ENCODE assay signal across 16 cellular contexts in the genomic region with DNA sequence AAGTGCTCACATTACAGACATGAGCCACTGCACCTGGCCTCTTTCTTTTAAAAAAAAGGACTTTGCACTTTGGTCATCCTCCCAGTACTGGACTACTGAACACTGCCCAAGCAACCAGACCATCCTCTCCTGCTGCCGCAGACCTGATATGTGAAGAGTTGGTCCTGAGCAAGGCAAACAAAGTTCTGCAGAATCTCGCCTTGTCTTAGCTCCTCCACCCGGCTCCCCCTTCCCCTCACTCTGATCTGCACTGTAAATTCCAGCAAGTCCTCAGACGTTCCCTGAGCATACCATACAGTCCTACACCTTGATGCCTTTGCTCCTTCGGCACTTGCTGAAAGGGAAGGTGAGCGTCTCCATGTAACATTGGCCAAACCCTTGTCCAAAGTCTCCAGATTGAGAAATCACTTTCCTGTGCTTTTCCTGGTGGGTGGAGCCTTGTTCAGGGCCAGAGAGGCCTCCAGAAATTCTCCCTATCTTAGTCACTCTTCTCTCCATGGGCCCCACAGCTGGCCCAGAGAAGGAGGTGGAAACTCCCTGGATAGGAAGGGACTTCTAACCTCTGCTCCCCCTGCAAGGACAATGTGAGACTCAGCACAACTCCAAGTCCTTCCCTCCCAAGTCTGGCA. TPM values are rescaled to one million over a fixed set of nuclear protein-coding genes. Genes with fewer than 3 reads are reported as not detected.
DNase-seq lines count a peak whose midpoint lies in the region; ATAC-seq and TF ChIP-seq lines count a peak whose summit lies in the region.
"Had no signal": no experiment of that assay in that cellular context is flagged by ENCODE, and none has a peak within 500 bp of the region (broad histone marks: within the 10 kb centered on the region; RNA-seq: fewer than 3 reads in every experiment).

No MANE protein-coding gene starts in this region.

- CTCF ChIA-PET in activated CD4-positive, alpha-beta memory T cell treated with anti-CD3 and anti-CD28 coated beads, Interleukin-2, amount 10 ng/mL, durations not matched to agents 7 days and 5 days (lab: Charles Lee): no interaction called here

- H3K27ac Mint-ChIP-seq in activated CD4-positive, alpha-beta memory T cell treated with anti-CD3 and anti-CD28 coated beads, Interleukin-2, amount 10 ng/mL, durations not matched to agents 7 days and 5 days: no peak overlapping the region
- H3K27ac Mint-ChIP-seq: activated T-helper 17 cell treated with anti-CD3 and anti-CD28 coated beads, Interleukin-2, amount 50 U/mL, for 72 hours; natural killer cell treated with Interleukin-12 subunit alpha and Interleukin-12 subunit beta and Interleukin-15 and Interleukin-18, amount 100 ng/mL, for 72 hours had no signal

- DNase-seq in A172 (ENCODE audit: low spot score) (peak; percentile 47), MG63 (peak; percentile 38), fibroblast of pulmonary artery (ENCODE audit: low read depth) (peak; percentile 78), lung (ENCODE audit: low spot score) (no peak), NCI-H82 (lab: John Stamatoyannopoulos, UW) (no peak), DMS79 (lab: John Stamatoyannopoulos, UW) (no peak)
- DNase-seq in effector memory CD4-positive, alpha-beta T cell: no peak
- no peak for DNase-seq in activated CD4-positive, alpha-beta memory T cell treated with anti-CD3 and anti-CD28 coated beads, Interleukin-2, amount 10 ng/mL, durations not matched to agents 7 days and 5 days
- DNase-seq: 8988T, H7, NCI-H146 had no signal

- H3K36me3 ChIP-seq in MG63 (no peaks in the 10 kb centered on the region), lung (ENCODE audit: control insufficient read depth in 2 of 2, insufficient read depth in 2 of 2, low read length in 2 of 2) (no peaks in the 10 kb centered on the region)
- no peaks in the 10 kb centered on the region for H3K36me3 ChIP-seq in effector memory CD4-positive, alpha-beta T cell (ENCODE audit: control insufficient read depth, insufficient read depth, low read length)

- 56 to 67% methylated on average over 6 of the region's 6 CpGs for WGBS in lung, 2 donors

- H3K27me3 ChIP-seq in MG63 (no peaks in the 10 kb centered on the region), lung (ENCODE audit: control insufficient read depth, insufficient read depth) (no peaks in the 10 kb centered on the region)
- no peaks in the 10 kb centered on the region for H3K27me3 ChIP-seq in effector memory CD4-positive, alpha-beta T cell (replicated peaks; ENCODE audit: control insufficient read depth, insufficient read depth, low read length, poor library complexity, severe bottlenecking)

- H3K4me3 Mint-ChIP-seq in activated CD4-positive, alpha-beta memory T cell treated with anti-CD3 and anti-CD28 coated beads, Interleukin-2, amount 10 ng/mL, durations not matched to agents 7 days and 5 days: no peak overlapping the region
- H3K4me3 Mint-ChIP-seq: activated T-helper 17 cell treated with anti-CD3 and anti-CD28 coated beads, Interleukin-2, amount 50 U/mL, for 72 hours; central memory CD8-positive, alpha-beta T cell; natural killer cell treated with Interleukin-12 subunit alpha and Interleukin-12 subunit beta and Interleukin-15 and Interleukin-18, amount 100 ng/mL, for 72 hours had no signal

- no peaks in the 10 kb centered on the region for H3K36me3 Mint-ChIP-seq in activated CD4-positive, alpha-beta memory T cell treated with anti-CD3 and anti-CD28 coated beads, Interleukin-2, amount 10 ng/mL, durations not matched to agents 7 days and 5 days (ENCODE audit: low read depth)
- H3K36me3 Mint-ChIP-seq: natural killer cell treated with Interleukin-12 subunit alpha and Interleukin-12 subunit beta and Interleukin-15 and Interleukin-18, amount 100 ng/mL, for 72 hours had no signal

- peaks cover 8% of the 10 kb centered on the region for H3K4me1 Mint-ChIP-seq in activated CD4-positive, alpha-beta memory T cell treated with anti-CD3 and anti-CD28 coated beads, Interleukin-2, amount 10 ng/mL, durations not matched to agents 7 days and 5 days
- H3K4me1 Mint-ChIP-seq: activated T-helper 17 cell treated with anti-CD3 and anti-CD28 coated beads, Interleukin-2, amount 50 U/mL, for 72 hours; central memory CD8-positive, alpha-beta T cell had no signal

- TF ChIP-seq CTCF in fibroblast of pulmonary artery (IDR thresholded peaks at IDR 0.05; ENCODE audit: low read length, missing control alignments): no peak
- no peak for TF ChIP-seq CTCF in lung (IDR thresholded peaks at IDR 0.05; ENCODE audit: control extremely low read depth, extremely low read depth)

- H3K9me3 ChIP-seq in MG63: no peaks in the 10 kb centered on the region
- H3K9me3 ChIP-seq in lung (ENCODE audit: control insufficient read depth in 2 of 2, insufficient read depth in 1 of 2, low read length in 1 of 2): no peaks in the 10 kb centered on the region
- no peaks in the 10 kb centered on the region for H3K9me3 ChIP-seq in effector memory CD4-positive, alpha-beta T cell (ENCODE audit: control insufficient read depth, low read length)

- H3K27ac ChIP-seq in lung (ENCODE audit: low read depth in 1 of 2, low read length in 1 of 2): peak overlapping the region in 1 of 2 donors; percentile 49
- no peak overlapping the region for H3K27ac ChIP-seq in effector memory CD4-positive, alpha-beta T cell (ENCODE audit: insufficient read depth, low read length, poor library complexity, severe bottlenecking)

- H3K4me1 ChIP-seq in lung (ENCODE audit: control insufficient read depth in 2 of 2, insufficient read depth in 2 of 2, low read length in 2 of 2): peaks cover 0 to 8% of the 10 kb centered on the region in 2 donors
- no peaks in the 10 kb centered on the region for H3K4me1 ChIP-seq in effector memory CD4-positive, alpha-beta T cell (ENCODE audit: control insufficient read depth, insufficient read depth, low read length, poor library complexity, severe bottlenecking)

- no peak overlapping the region for H3K4me3 ChIP-seq in MG63
- H3K4me3 ChIP-seq in fibroblast of pulmonary artery (replicated peaks; ENCODE audit: low read depth, low read length): no peak overlapping the region
- no peak overlapping the region for H3K4me3 ChIP-seq in lung
- no peak overlapping the region for H3K4me3 ChIP-seq in effector memory CD4-positive, alpha-beta T cell (ENCODE audit: insufficient read depth, low read depth, low read length, poor library complexity, severe bottlenecking)
- H3K4me3 ChIP-seq: skin epidermis had no signal

- POLR2A ChIA-PET in activated CD4-positive, alpha-beta memory T cell treated with anti-CD3 and anti-CD28 coated beads, Interleukin-2, amount 10 ng/mL, durations not matched to agents 7 days and 5 days (lab: Charles Lee): no interaction called here

- H3K9me3 Mint-ChIP-seq in activated CD4-positive, alpha-beta memory T cell treated with anti-CD3 and anti-CD28 coated beads, Interleukin-2, amount 10 ng/mL, durations not matched to agents 7 days and 5 days: no peaks in the 10 kb centered on the region
- H3K9me3 Mint-ChIP-seq: activated T-helper 17 cell treated with anti-CD3 and anti-CD28 coated beads, Interleukin-2, amount 50 U/mL, for 72 hours; central memory CD8-positive, alpha-beta T cell; natural killer cell treated with Interleukin-12 subunit alpha and Interleukin-12 subunit beta and Interleukin-15 and Interleukin-18, amount 100 ng/mL, for 72 hours had no signal

- ATAC-seq in lung (ENCODE audit: insufficient read depth, low FRiP score): peak; percentile 14
- ATAC-seq: activated T-helper 17 cell treated with anti-CD3 and anti-CD28 coated beads, Interleukin-2, amount 50 U/mL, for 72 hours; esophagus mucosa; natural killer cell treated with Interleukin-12 subunit alpha and Interleukin-12 subunit beta and Interleukin-15 and Interleukin-18, amount 100 ng/mL, for 72 hours had no signal

- no peaks in the 10 kb centered on the region for H3K27me3 Mint-ChIP-seq in activated CD4-positive, alpha-beta memory T cell treated with anti-CD3 and anti-CD28 coated beads, Interleukin-2, amount 10 ng/mL, durations not matched to agents 7 days and 5 days
- H3K27me3 Mint-ChIP-seq: central memory CD8-positive, alpha-beta T cell; natural killer cell treated with Interleukin-12 subunit alpha and Interleukin-12 subunit beta and Interleukin-15 and Interleukin-18, amount 100 ng/mL, for 72 hours had no signal

RNA-seq across cellular contexts. Expression of gene TIMP3, which starts 47.0 kb away (rescaled TPM):
- total RNA-seq in A172 (2014; rRNA removed; shearing (Covaris generic)): 9.0 and 17.6 TPM in 2 replicates
- total RNA-seq in MG63 (2014; rRNA removed; shearing (Covaris generic); ENCODE audit: low replicate concordance): 63.3 and 67.5 TPM in 2 replicates
- 100 to 1,000 TPM; 251 to 547 TPM for total RNA-seq in lung
- 100 to 1,000 TPM; 129 to 227 TPM for polyA plus RNA-seq in lung
- not detected for total RNA-seq in activated CD4-positive, alpha-beta memory T cell treated with anti-CD3 and anti-CD28 coated beads, Interleukin-2, amount 10 ng/mL, durations not matched to agents 7 days and 5 days
- total RNA-seq: activated T-helper 17 cell treated with anti-CD3 and anti-CD28 coated beads, Interleukin-2, amount 50 U/mL, for 72 hours; natural killer cell treated with Interleukin-12 subunit alpha and Interleukin-12 subunit beta and Interleukin-15 and Interleukin-18, amount 100 ng/mL, for 72 hours had no signal

Comparison
In these comparisons a context has a peak if more than half of its experiments do, and no peak if none do; other contexts are left out.
1. DNase-seq: peak in A172 (single experiment), MG63 (single experiment) and fibroblast of pulmonary artery (single experiment); none in lung (single experiment), effector memory CD4-positive, alpha-beta T cell (0 of 3), activated CD4-positive, alpha-beta memory T cell treated with anti-CD3 and anti-CD28 coated beads, Interleukin-2, amount 10 ng/mL, durations not matched to agents 7 days and 5 days (single experiment), NCI-H82 (single experiment) and DMS79 (single experiment).
2. RNA of gene TIMP3, which starts 47.0 kb away (total RNA-seq): 251 to 547 TPM in lung, 63.3 to 67.5 TPM in MG63 and 9.0 to 17.6 TPM in A172; not detected in activated CD4-positive, alpha-beta memory T cell treated with anti-CD3 and anti-CD28 coated beads, Interleukin-2, amount 10 ng/mL, durations not matched to agents 7 days and 5 days; every median in the first group is over 10 times any median in the second.